8 cellular contexts compared by ENCODE assay signal in genomic region chr19:12139885-12140544, GRCh38. TPM values are rescaled to one million over a fixed set of nuclear protein-coding genes. Genes with fewer than 3 reads are reported as not detected.
DNase-seq lines count a peak whose midpoint lies in the region; ATAC-seq and TF ChIP-seq lines count a peak whose summit lies in the region.

Gene ZNF20 (minus strand): TSS chr19:12140350. CDS start chr19:12140182, 168 bp downstream.

- peak within 1 kb of the TSS; percentile 27; the same call in 1 of the 2 replicates for H3K27ac ChIP-seq in DOHH2 (ENCODE audit: low read depth, low read length)
- H3K27ac ChIP-seq in GM23338 (ENCODE audit: low read depth) = peak within 1 kb of the TSS; percentile 98
- peak within 1 kb of the TSS; percentile 46 for H3K27ac ChIP-seq in foreskin keratinocyte
- peak within 1 kb of the TSS; percentile 100 for H3K27ac ChIP-seq in neural progenitor cell
- H3K27ac ChIP-seq in stomach = peak within 1 kb of the TSS; percentile 74 to 90 (median 80)

- TF ChIP-seq POLR2A in Raji (IDR thresholded peaks at IDR 0.05; ENCODE audit: insufficient read depth, low read depth, low read length) (peak; percentile 58), stomach (IDR thresholded peaks at IDR 0.05) (peak in 1 of 4 donors; percentile 17)

- TF ChIP-seq CTCF in DOHH2 (IDR thresholded peaks at IDR 0.05; ENCODE audit: low read depth, low read length, poor library complexity, severe bottlenecking) (no peak), GM23338 (conservative IDR thresholded peaks at IDR 0.05; ENCODE audit: low read depth in 2 of 2) (no peak), Loucy (conservative IDR thresholded peaks at IDR 0.05; ENCODE audit: low read length) (no peak), foreskin keratinocyte (conservative IDR thresholded peaks at IDR 0.05) (no peak), neural progenitor cell (IDR thresholded peaks at IDR 0.05) (no peak), stomach (IDR thresholded peaks at IDR 0.05) (no peak)

- H3K9me2 ChIP-seq in DOHH2 (replicated peaks; ENCODE audit: control insufficient read depth, low read length) (no peaks in the 10 kb centered on the region), GM23338 (ENCODE audit: insufficient read depth) (no peaks in the 10 kb centered on the region), Loucy (replicated peaks; ENCODE audit: low read depth, low read length) (no peaks in the 10 kb centered on the region)

- whole genome bisulfite sequencing in stomach, 5 donors = 0 to 1% (median 0%) methylated on average over 17 to 49 of the region's 49 CpGs

- TF ChIP-seq EP300 in stomach (IDR thresholded peaks at IDR 0.05) = no peak

- H4K20me1 ChIP-seq in DOHH2 (ENCODE audit: control insufficient read depth, insufficient read depth, low read depth, low read length) = no peaks in the 10 kb centered on the region
- peaks cover 7% of the 10 kb centered on the region; the same call in 1 of the 2 replicates for H4K20me1 ChIP-seq in GM23338 (replicated peaks; ENCODE audit: insufficient read depth)
- H4K20me1 ChIP-seq in Loucy (ENCODE audit: insufficient read depth, low read length, poor library complexity, severe bottlenecking) = no peaks in the 10 kb centered on the region
- H4K20me1 ChIP-seq in neural progenitor cell (ENCODE audit: low read depth) = no peaks in the 10 kb centered on the region

- intact Hi-C loops in stomach (cut with DNase I; ENCODE audit: low total_unique reads) = loop anchor here (5.0 kb wide), 1 partner anchor 83 kb away; no protein-coding TSS in a partner anchor

- H3K4me3 ChIP-seq in DOHH2 (ENCODE audit: low read length) (peak within 1 kb of the TSS; percentile 92), GM23338 (peak within 1 kb of the TSS; percentile 83), Loucy (ENCODE audit: low read length, poor library complexity, severe bottlenecking) (peak within 1 kb of the TSS; percentile 96), neural progenitor cell (peak within 1 kb of the TSS; percentile 85), stomach (peak within 1 kb of the TSS; percentile 85 to 94 (median 88))

- DNase-seq in GM23338 (ENCODE audit: low spot score) (peak; percentile 99), activated gamma-delta T cell treated with Interleukin-2 at 50 U/mL for 16 hours (peak; percentile 89), foreskin keratinocyte (peak; percentile 74 to 87), neural progenitor cell (ENCODE audit: low spot score) (peak; percentile 99), stomach (peak; percentile 98)

- H3K4me3 Mint-ChIP-seq in GM23338 (peak within 1 kb of the TSS; percentile 97), neural progenitor cell (peak within 1 kb of the TSS; percentile 94)

- peak within 1 kb of the TSS; percentile 95 for H3K4me2 ChIP-seq in DOHH2 (ENCODE audit: low read length)
- peak within 1 kb of the TSS; percentile 84 for H3K4me2 ChIP-seq in GM23338
- H3K4me2 ChIP-seq in Loucy (ENCODE audit: low read depth, low read length, poor library complexity, severe bottlenecking) = peak within 1 kb of the TSS; percentile 97
- H3K4me2 ChIP-seq in neural progenitor cell = peak within 1 kb of the TSS; percentile 80

- H3K27me3 Mint-ChIP-seq in GM23338 (ENCODE audit: insufficient read depth, low read depth, poor library complexity) (peaks cover 23% of the 10 kb centered on the region), neural progenitor cell (ENCODE audit: insufficient read depth, low read depth) (peaks cover 18% of the 10 kb centered on the region)

- H3K27me3 ChIP-seq in DOHH2 (ENCODE audit: control insufficient read depth, low read length) = no peaks in the 10 kb centered on the region
- H3K27me3 ChIP-seq in GM23338 (ENCODE audit: insufficient read depth) = no peaks in the 10 kb centered on the region
- no peaks in the 10 kb centered on the region for H3K27me3 ChIP-seq in Loucy (ENCODE audit: insufficient read depth, low read length, poor library complexity, severe bottlenecking)
- H3K27me3 ChIP-seq in foreskin keratinocyte = no peaks in the 10 kb centered on the region
- no peaks in the 10 kb centered on the region for H3K27me3 ChIP-seq in neural progenitor cell
- H3K27me3 ChIP-seq in stomach = no peaks in the 10 kb centered on the region

- H2AFZ ChIP-seq in GM23338 = peak within 1 kb of the TSS; percentile 70; the same call in 1 of the 2 replicates
- peak within 1 kb of the TSS; percentile 96 for H2AFZ ChIP-seq in Loucy (ENCODE audit: low read length)
- peak within 1 kb of the TSS; percentile 67 for H2AFZ ChIP-seq in neural progenitor cell (replicated peaks)

- peaks cover 21% of the 10 kb centered on the region for H3K4me1 ChIP-seq in DOHH2 (ENCODE audit: control insufficient read depth, low read length)
- H3K4me1 ChIP-seq in GM23338 (ENCODE audit: insufficient read depth) = peaks cover 21% of the 10 kb centered on the region
- peaks cover 28% of the 10 kb centered on the region for H3K4me1 ChIP-seq in Loucy (ENCODE audit: insufficient read depth, low read length, poor library complexity, severe bottlenecking)
- peaks cover 12% of the 10 kb centered on the region for H3K4me1 ChIP-seq in foreskin keratinocyte
- H3K4me1 ChIP-seq in neural progenitor cell = peaks cover 5% of the 10 kb centered on the region
- H3K4me1 ChIP-seq in stomach = peaks cover 11 to 27% (median 24%) of the 10 kb centered on the region in 4 donors

- H3K36me3 ChIP-seq in DOHH2 (ENCODE audit: control insufficient read depth, low read length) (peaks cover 10% of the 10 kb centered on the region), GM23338 (ENCODE audit: insufficient read depth) (peaks cover 38% of the 10 kb centered on the region), Loucy (ENCODE audit: insufficient read depth, low read length) (peaks cover 8% of the 10 kb centered on the region; the same call in 1 of the 2 replicates), neural progenitor cell (peaks cover 35% of the 10 kb centered on the region), stomach (peaks cover 7 to 38% (median 27%) of the 10 kb centered on the region in 4 donors)

- ATAC-seq in GM23338 (peak; percentile 93), foreskin keratinocyte (peak; percentile 92)

- no peaks in the 10 kb centered on the region for H3F3A ChIP-seq in DOHH2 (ENCODE audit: control insufficient read depth, insufficient read depth)
- H3F3A ChIP-seq in GM23338 (replicated peaks; ENCODE audit: low read depth) = 0 out of 2 replicates have a peak, but pooled peaks cover 7% of the 10 kb centered on the region
- H3F3A ChIP-seq in Loucy (ENCODE audit: low read depth) = no peaks in the 10 kb centered on the region
- peaks cover 36% of the 10 kb centered on the region for H3F3A ChIP-seq in neural progenitor cell (ENCODE audit: low read depth)

- H3K9ac ChIP-seq in Loucy (ENCODE audit: low read depth, low read length, poor library complexity, severe bottlenecking) = peak within 1 kb of the TSS; percentile 84
- H3K9ac ChIP-seq in neural progenitor cell = peak within 1 kb of the TSS; percentile 93

- peaks cover 74% of the 10 kb centered on the region for H3K36me3 Mint-ChIP-seq in GM23338 (ENCODE audit: low read depth)
- peaks cover 64% of the 10 kb centered on the region for H3K36me3 Mint-ChIP-seq in neural progenitor cell

- peaks cover 32% of the 10 kb centered on the region for H3K9me3 Mint-ChIP-seq in GM23338
- peaks cover 63% of the 10 kb centered on the region for H3K9me3 Mint-ChIP-seq in neural progenitor cell

- H3K27ac Mint-ChIP-seq in GM23338 = peak within 1 kb of the TSS; percentile 99
- H3K27ac Mint-ChIP-seq in neural progenitor cell = peak within 1 kb of the TSS; percentile 97

- H3K79me2 ChIP-seq in DOHH2 (ENCODE audit: control insufficient read depth, low read length) = peaks cover 20% of the 10 kb centered on the region
- H3K79me2 ChIP-seq in GM23338 (replicated peaks; ENCODE audit: insufficient read depth) = peaks cover 29% of the 10 kb centered on the region
- peaks cover 23% of the 10 kb centered on the region for H3K79me2 ChIP-seq in Loucy (ENCODE audit: insufficient read depth, low read length)
- H3K79me2 ChIP-seq in neural progenitor cell (ENCODE audit: low read depth) = peaks cover 42% of the 10 kb centered on the region

- peaks cover 21% of the 10 kb centered on the region for H3K4me1 Mint-ChIP-seq in GM23338
- H3K4me1 Mint-ChIP-seq in neural progenitor cell = peaks cover 21% of the 10 kb centered on the region

- H3K9me3 ChIP-seq in DOHH2 (ENCODE audit: control insufficient read depth, insufficient read depth, low read length) = no peaks in the 10 kb centered on the region
- no peaks in the 10 kb centered on the region for H3K9me3 ChIP-seq in Loucy (ENCODE audit: insufficient read depth, low read depth, low read length)
- peaks cover 14% of the 10 kb centered on the region for H3K9me3 ChIP-seq in neural progenitor cell (ENCODE audit: low read depth)
- H3K9me3 ChIP-seq in stomach = peaks cover 0 to 5% (median under 1%) of the 10 kb centered on the region in 4 donors

TF ChIP-seq in GM23338, 12 proteins besides CTCF, POLR2A, EP300 and RAD21:
- peak; percentile 82 for TF ChIP-seq POLR2AphosphoS5 (IDR thresholded peaks at IDR 0.05; ENCODE audit: low read depth)
- no peak for TF ChIP-seq ZNF331 (CRISPR knock-in tag; IDR thresholded peaks at IDR 0.05; ENCODE audit: low read depth)

RNA-seq across cellular contexts. Expression of gene ZNF20, which starts in this region (rescaled TPM):
- 7.5 and 15.7 TPM in 2 replicates for total RNA-seq in GM23338 (2014; rRNA removed; shearing (Covaris generic))
- polyA plus RNA-seq in GM23338 (2016; fragmentation: Nextera tagmentation; extraction: Ambion mirVana) (3.6 and 4.1 TPM in 2 replicates), foreskin keratinocyte (1.2 and 1.3 TPM in 2 replicates), stomach (1 to 10 TPM; 2.6 to 2.9 (median 2.9) TPM)
- total RNA-seq in foreskin keratinocyte (4.4 and 5.5 TPM in 2 replicates), neural progenitor cell (ENCODE audit: low replicate concordance) (27.9 and 29.4 TPM in 2 replicates), stomach (1 to 10 TPM in 4 of 5 donors, not detected in 1; 1.3 to 5.0 (median 2.2) TPM)

Comparison
In these comparisons a context has a peak if more than half of its experiments do, and no peak if none do; other contexts are left out.
1. Peak in every context shown above with its lines: DNase-seq, ATAC-seq, H3K4me3 ChIP-seq and H3K27ac ChIP-seq.
2. H3K27ac ChIP-seq: peak in every context shown above with its lines; median percentile 100 in neural progenitor cell; 98 in GM23338; 80 in stomach; 46 in foreskin keratinocyte; 27 in DOHH2.